22 cellular contexts compared by ENCODE assay signal in the genomic region with DNA sequence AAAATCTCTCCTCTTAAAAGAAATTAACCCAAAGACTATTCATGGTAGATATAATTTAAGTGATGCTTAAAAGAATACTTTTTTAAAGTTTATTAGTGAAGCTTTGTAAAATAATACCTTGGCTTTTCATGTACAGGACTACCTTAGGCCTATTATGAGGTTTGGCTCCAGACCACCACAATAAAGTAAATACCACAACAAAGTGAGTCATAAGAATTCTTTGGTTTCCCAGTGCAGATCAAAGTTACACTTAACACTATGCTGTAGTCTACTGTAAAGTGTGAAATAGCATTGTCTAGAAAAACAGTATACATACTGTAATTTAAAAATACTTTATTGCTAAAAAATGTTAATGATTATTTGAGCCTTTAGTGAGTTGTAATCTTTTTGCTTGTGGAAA. TPM values are rescaled to one million over a fixed set of nuclear protein-coding genes. Genes with fewer than 3 reads are reported as not detected.
A peak's percentile ranks its signal among the peaks of the same experiment; 100 is the strongest.
DNase-seq lines count a peak whose midpoint lies in the region; ATAC-seq and TF ChIP-seq lines count a peak whose summit lies in the region.
"Had no signal": no experiment of that assay in that cellular context is flagged by ENCODE, and none has a peak within 500 bp of the region (broad histone marks: within the 10 kb centered on the region; RNA-seq: fewer than 3 reads in every experiment).

No MANE protein-coding gene starts in this region.

- H3K4me3 ChIP-seq in Peyer's patch (no peak overlapping the region), gastrocnemius medialis (no peak overlapping the region)
- H3K4me3 ChIP-seq: esophagus squamous epithelium, heart right ventricle, SJSA1 had no signal

- TF ChIP-seq CTCF in activated CD8-positive, alpha-beta T cell treated with anti-CD3 and anti-CD28 coated beads for 36 hours (IDR thresholded peaks at IDR 0.05): no peak
- TF ChIP-seq CTCF in Peyer's patch (IDR thresholded peaks at IDR 0.05) (no peak), gastrocnemius medialis (IDR thresholded peaks at IDR 0.05 in 4 of 5, conservative IDR thresholded peaks at IDR 0.05 in 1 of 5) (no peak)

- ATAC-seq in stimulated activated naive CD8-positive, alpha-beta T cell treated with anti-CD3 and anti-CD28 coated beads, Interleukin-15, amount 100 ng/mL, for 72 hours: peak; percentile 87
- ATAC-seq in stimulated activated naive CD8-positive, alpha-beta T cell treated with anti-CD3 and anti-CD28 coated beads, Interleukin-15, Interleukin-2, amounts not matched to agents 100 U/mL and 50 U/mL, for 24 hours: no peak
- peak; percentile 39 for ATAC-seq in activated CD8-positive, alpha-beta T cell treated with anti-CD3 and anti-CD28 coated beads for 36 hours
- ATAC-seq in HG02571 (IDR thresholded peaks at IDR 0.05; ENCODE audit: unreplicated experiment) (no peak), gastrocnemius medialis (no peak)
- ATAC-seq: heart right ventricle had no signal

- intact Hi-C loops in activated CD8-positive, alpha-beta T cell treated with anti-CD3 and anti-CD28 coated beads for 36 hours (cut with micrococcal nuclease): no loop called here
- intact Hi-C loops in activated T-helper 1 cell treated with anti-CD3 and anti-CD28 coated beads, Interleukin-12 subunit alpha, Interleukin-12 subunit beta, Interleukin-2, Interleukin-4 antibody, amounts not matched to agents 30 ng/mL and 10 ng/mL and 1 ng/mL, durations not matched to agents 14 hours and 24 hours and 36 hours (cut with micrococcal nuclease): no loop called here
- intact Hi-C loops in gastrocnemius medialis (cut with DNase I; ENCODE audit: low total_unique reads): no loop called here

- DNase-seq in stimulated activated naive CD8-positive, alpha-beta T cell treated with anti-CD3 and anti-CD28 coated beads, Interleukin-15, amount 100 ng/mL, for 72 hours: no peak
- DNase-seq in stimulated activated naive CD8-positive, alpha-beta T cell treated with anti-CD3 and anti-CD28 coated beads, Interleukin-15, Interleukin-2, amounts not matched to agents 100 U/mL and 50 U/mL, for 24 hours: no peak
- DNase-seq in activated CD8-positive, alpha-beta T cell treated with anti-CD3 and anti-CD28 coated beads for 36 hours: no peak
- DNase-seq in glomerular visceral epithelial cell (ENCODE audit: extremely low spot score) (peak; percentile 22), Peyer's patch (no peak), gastrocnemius medialis (no peak)
- no peak for DNase-seq in activated T-helper 1 cell treated with anti-CD3 and anti-CD28 coated beads, Interleukin-12 subunit alpha, Interleukin-12 subunit beta, Interleukin-2, Interleukin-4 antibody, amounts not matched to agents 30 ng/mL and 10 ng/mL and 1 ng/mL, durations not matched to agents 14 hours and 24 hours and 36 hours (ENCODE audit: low spot score)
- DNase-seq: activated CD4-positive, alpha-beta T cell treated with anti-CD3 and anti-CD28 coated beads for 1 hour; activated naive CD4-positive, alpha-beta T cell treated with anti-CD3 and anti-CD28 coated beads, Interleukin-2, amount 10 ng/mL, durations not matched to agents 7 days and 5 days; activated T-cell treated with anti-CD3 and anti-CD28 coated beads for 4 hours; DMS53; esophagus squamous epithelium; heart right ventricle; NCI-H2081; NCI-H510A; stimulated activated CD4-positive, alpha-beta T cell treated with anti-CD3 and anti-CD28 coated beads, Interleukin-15, amount 100 ng/mL, for 24 hours; stimulated activated naive CD4-positive, alpha-beta T cell; trophoblast cell had no signal

- TF ChIP-seq POLR2A in Peyer's patch (IDR thresholded peaks at IDR 0.05) (no peak), gastrocnemius medialis (IDR thresholded peaks at IDR 0.05) (no peak)

- peaks cover 66% of the 10 kb centered on the region for H3K36me3 Mint-ChIP-seq in activated CD8-positive, alpha-beta T cell treated with anti-CD3 and anti-CD28 coated beads for 36 hours (ENCODE audit: low read depth)
- H3K36me3 Mint-ChIP-seq in activated T-helper 1 cell treated with anti-CD3 and anti-CD28 coated beads, Interleukin-12 subunit alpha, Interleukin-12 subunit beta, Interleukin-2, Interleukin-4 antibody, amounts not matched to agents 30 ng/mL and 10 ng/mL and 1 ng/mL, durations not matched to agents 14 hours and 24 hours and 36 hours (ENCODE audit: low read depth): peaks cover 72% of the 10 kb centered on the region

- H3K36me3 ChIP-seq in Peyer's patch (peaks cover 3 to 86% (median 3%) of the 10 kb centered on the region in 3 donors), gastrocnemius medialis (peaks cover 0 to 84% of the 10 kb centered on the region in 2 donors)

- in situ Hi-C loops in gastrocnemius medialis (cut with MboI; ENCODE audit: low sequenced_read_pairs in 4 of 4): loop anchor here in 2 of 4 donors (25.0 kb wide), 2 partner anchors 411 to 536 kb away; no protein-coding TSS in a partner anchor

- CTCF ChIA-PET in activated CD8-positive, alpha-beta T cell treated with anti-CD3 and anti-CD28 coated beads for 36 hours (lab: Charles Lee): interaction anchor here (1.3 kb wide), 1 partner anchor 10 kb away, joined by 3 read pairs; no protein-coding TSS in a partner anchor

- no peaks in the 10 kb centered on the region for H3K9me3 Mint-ChIP-seq in stimulated activated naive CD8-positive, alpha-beta T cell treated with anti-CD3 and anti-CD28 coated beads, Interleukin-15, amount 100 ng/mL, for 72 hours
- H3K9me3 Mint-ChIP-seq in activated CD8-positive, alpha-beta T cell treated with anti-CD3 and anti-CD28 coated beads for 36 hours: no peaks in the 10 kb centered on the region
- H3K9me3 Mint-ChIP-seq in activated T-helper 1 cell treated with anti-CD3 and anti-CD28 coated beads, Interleukin-12 subunit alpha, Interleukin-12 subunit beta, Interleukin-2, Interleukin-4 antibody, amounts not matched to agents 30 ng/mL and 10 ng/mL and 1 ng/mL, durations not matched to agents 14 hours and 24 hours and 36 hours: no peaks in the 10 kb centered on the region
- H3K9me3 Mint-ChIP-seq: activated naive CD4-positive, alpha-beta T cell treated with anti-CD3 and anti-CD28 coated beads, Interleukin-2, amount 10 ng/mL, durations not matched to agents 7 days and 5 days had no signal

- H3K27me3 ChIP-seq in Peyer's patch (no peaks in the 10 kb centered on the region), gastrocnemius medialis (no peaks in the 10 kb centered on the region)
- H3K27me3 ChIP-seq: esophagus squamous epithelium, heart right ventricle, SJSA1 had no signal

- H3K9me3 ChIP-seq in Peyer's patch: no peaks in the 10 kb centered on the region
- no peaks in the 10 kb centered on the region for H3K9me3 ChIP-seq in gastrocnemius medialis
- H3K9me3 ChIP-seq: esophagus squamous epithelium had no signal

- no peak overlapping the region for H3K27ac Mint-ChIP-seq in stimulated activated naive CD8-positive, alpha-beta T cell treated with anti-CD3 and anti-CD28 coated beads, Interleukin-15, amount 100 ng/mL, for 72 hours
- H3K27ac Mint-ChIP-seq in activated CD8-positive, alpha-beta T cell treated with anti-CD3 and anti-CD28 coated beads for 36 hours: no peak overlapping the region
- no peak overlapping the region for H3K27ac Mint-ChIP-seq in activated T-helper 1 cell treated with anti-CD3 and anti-CD28 coated beads, Interleukin-12 subunit alpha, Interleukin-12 subunit beta, Interleukin-2, Interleukin-4 antibody, amounts not matched to agents 30 ng/mL and 10 ng/mL and 1 ng/mL, durations not matched to agents 14 hours and 24 hours and 36 hours
- H3K27ac Mint-ChIP-seq: activated naive CD4-positive, alpha-beta T cell treated with anti-CD3 and anti-CD28 coated beads, Interleukin-2, amount 10 ng/mL, durations not matched to agents 7 days and 5 days had no signal

- H3K4me3 Mint-ChIP-seq in stimulated activated naive CD8-positive, alpha-beta T cell treated with anti-CD3 and anti-CD28 coated beads, Interleukin-15, amount 100 ng/mL, for 72 hours: no peak overlapping the region
- H3K4me3 Mint-ChIP-seq in activated CD8-positive, alpha-beta T cell treated with anti-CD3 and anti-CD28 coated beads for 36 hours: no peak overlapping the region
- H3K4me3 Mint-ChIP-seq in activated T-helper 1 cell treated with anti-CD3 and anti-CD28 coated beads, Interleukin-12 subunit alpha, Interleukin-12 subunit beta, Interleukin-2, Interleukin-4 antibody, amounts not matched to agents 30 ng/mL and 10 ng/mL and 1 ng/mL, durations not matched to agents 14 hours and 24 hours and 36 hours: no peak overlapping the region
- H3K4me3 Mint-ChIP-seq: activated naive CD4-positive, alpha-beta T cell treated with anti-CD3 and anti-CD28 coated beads, Interleukin-2, amount 10 ng/mL, durations not matched to agents 7 days and 5 days; memory B cell; neural crest cell had no signal

- peaks cover 24% of the 10 kb centered on the region for H3K4me1 Mint-ChIP-seq in stimulated activated naive CD8-positive, alpha-beta T cell treated with anti-CD3 and anti-CD28 coated beads, Interleukin-15, amount 100 ng/mL, for 72 hours
- H3K4me1 Mint-ChIP-seq in activated CD8-positive, alpha-beta T cell treated with anti-CD3 and anti-CD28 coated beads for 36 hours (ENCODE audit: low read depth): peaks cover 28% of the 10 kb centered on the region
- H3K4me1 Mint-ChIP-seq in activated T-helper 1 cell treated with anti-CD3 and anti-CD28 coated beads, Interleukin-12 subunit alpha, Interleukin-12 subunit beta, Interleukin-2, Interleukin-4 antibody, amounts not matched to agents 30 ng/mL and 10 ng/mL and 1 ng/mL, durations not matched to agents 14 hours and 24 hours and 36 hours (ENCODE audit: low read depth): peaks cover 62% of the 10 kb centered on the region
- H3K4me1 Mint-ChIP-seq: neural crest cell had no signal

- H3K4me1 ChIP-seq in Peyer's patch (no peaks in the 10 kb centered on the region), gastrocnemius medialis (peaks cover 8 to 18% of the 10 kb centered on the region in 2 donors)
- H3K4me1 ChIP-seq: esophagus squamous epithelium had no signal

- no peaks in the 10 kb centered on the region for H3K27me3 Mint-ChIP-seq in stimulated activated naive CD8-positive, alpha-beta T cell treated with anti-CD3 and anti-CD28 coated beads, Interleukin-15, amount 100 ng/mL, for 72 hours
- no peaks in the 10 kb centered on the region for H3K27me3 Mint-ChIP-seq in activated CD8-positive, alpha-beta T cell treated with anti-CD3 and anti-CD28 coated beads for 36 hours
- no peaks in the 10 kb centered on the region for H3K27me3 Mint-ChIP-seq in activated T-helper 1 cell treated with anti-CD3 and anti-CD28 coated beads, Interleukin-12 subunit alpha, Interleukin-12 subunit beta, Interleukin-2, Interleukin-4 antibody, amounts not matched to agents 30 ng/mL and 10 ng/mL and 1 ng/mL, durations not matched to agents 14 hours and 24 hours and 36 hours (ENCODE audit: insufficient read depth)
- H3K27me3 Mint-ChIP-seq: activated naive CD4-positive, alpha-beta T cell treated with anti-CD3 and anti-CD28 coated beads, Interleukin-2, amount 10 ng/mL, durations not matched to agents 7 days and 5 days; memory B cell had no signal

- H3K27ac ChIP-seq in Peyer's patch: no peak overlapping the region
- H3K27ac ChIP-seq in gastrocnemius medialis: no peak overlapping the region
- H3K27ac ChIP-seq: esophagus squamous epithelium, heart right ventricle, SJSA1 had no signal

- POLR2A ChIA-PET in activated CD8-positive, alpha-beta T cell treated with anti-CD3 and anti-CD28 coated beads for 36 hours (lab: Charles Lee): interaction anchor here (0.8 kb wide), 1 partner anchor 46 kb away, joined by 3 read pairs; no protein-coding TSS in a partner anchor

RNA-seq across cellular contexts. Expression of a gene that starts 31.7 kb away (rescaled TPM):
- total RNA-seq in activated CD8-positive, alpha-beta T cell treated with anti-CD3 and anti-CD28 coated beads for 36 hours: 100 to 1,000 TPM; 137 to 142 TPM
- total RNA-seq in activated T-helper 1 cell treated with anti-CD3 and anti-CD28 coated beads, Interleukin-12 subunit alpha, Interleukin-12 subunit beta, Interleukin-2, Interleukin-4 antibody, amounts not matched to agents 30 ng/mL and 10 ng/mL and 1 ng/mL, durations not matched to agents 14 hours and 24 hours and 36 hours: 176 and 186 TPM in 2 replicates
- 100 to 1,000 TPM; 174 to 224 (median 198) TPM for total RNA-seq in Peyer's patch
- 100 to 1,000 TPM; 140 to 203 (median 172) TPM for total RNA-seq in gastrocnemius medialis

RNA-seq across cellular contexts. Expression of a gene that starts 55.9 kb away (rescaled TPM):
- total RNA-seq in activated CD8-positive, alpha-beta T cell treated with anti-CD3 and anti-CD28 coated beads for 36 hours: 10 to 100 TPM; 34.2 to 37.4 TPM
- total RNA-seq in activated T-helper 1 cell treated with anti-CD3 and anti-CD28 coated beads, Interleukin-12 subunit alpha, Interleukin-12 subunit beta, Interleukin-2, Interleukin-4 antibody, amounts not matched to agents 30 ng/mL and 10 ng/mL and 1 ng/mL, durations not matched to agents 14 hours and 24 hours and 36 hours: 49.7 and 51.1 TPM in 2 replicates
- total RNA-seq in Peyer's patch (10 to 100 TPM; 11.7 to 60.2 (median 14.9) TPM), gastrocnemius medialis (10 to 100 TPM; 17.4 to 18.7 (median 18.1) TPM)

RNA-seq across cellular contexts. Expression of a gene that starts 56.1 kb away (rescaled TPM):
- total RNA-seq in activated CD8-positive, alpha-beta T cell treated with anti-CD3 and anti-CD28 coated beads for 36 hours: 100 to 1,000 TPM; 239 to 248 TPM
- 357 and 374 TPM in 2 replicates for total RNA-seq in activated T-helper 1 cell treated with anti-CD3 and anti-CD28 coated beads, Interleukin-12 subunit alpha, Interleukin-12 subunit beta, Interleukin-2, Interleukin-4 antibody, amounts not matched to agents 30 ng/mL and 10 ng/mL and 1 ng/mL, durations not matched to agents 14 hours and 24 hours and 36 hours
- total RNA-seq in Peyer's patch (100 to 1,000 TPM; 228 to 366 (median 332) TPM), gastrocnemius medialis (10 to 100 TPM; 39.2 to 55.0 (median 48.4) TPM)

Comparison
In these comparisons a context has a peak if more than half of its experiments do, and no peak if none do; other contexts are left out.
1. ATAC-seq: peak in stimulated activated naive CD8-positive, alpha-beta T cell treated with anti-CD3 and anti-CD28 coated beads, Interleukin-15, amount 100 ng/mL, for 72 hours (single experiment) and activated CD8-positive, alpha-beta T cell treated with anti-CD3 and anti-CD28 coated beads for 36 hours (single experiment); none in stimulated activated naive CD8-positive, alpha-beta T cell treated with anti-CD3 and anti-CD28 coated beads, Interleukin-15, Interleukin-2, amounts not matched to agents 100 U/mL and 50 U/mL, for 24 hours (single experiment), HG02571 (single experiment) and gastrocnemius medialis (0 of 2).